Comparison of ENCODE assay signal across 21 cellular contexts in genomic region chr2:24285484-24286152, GRCh38.
DNase-seq lines count a peak whose midpoint lies in the region; FAIRE-seq lines count a peak whose summit lies in the region.
"Had no signal": no experiment of that assay in that cellular context is flagged by ENCODE, and none has a peak within 500 bp of the region (broad histone marks: within the 10 kb centered on the region; RNA-seq: fewer than 3 reads in every experiment).

No MANE protein-coding gene starts in this region.

- peak; percentile 27 for FAIRE-seq in A204.1 (lab: Jason Lieb, UNC)
- FAIRE-seq: GM18507, K562 had no signal

- DNase-seq in Ammon's horn (ENCODE audit: low spot score) = peak; percentile 38
- DNase-seq in dermis microvascular lymphatic vessel endothelial cell (ENCODE audit: low read depth in 2 of 2) = peak; percentile 27 to 56
- peak; percentile 22 for DNase-seq in pons (ENCODE audit: low spot score)
- DNase-seq in iPS-NIHi7 (ENCODE audit: extremely low spot score) = no peak
- DNase-seq in HK-2 (ENCODE audit: unreplicated experiment) = no peak
- DNase-seq in SW 1271 (lab: John Stamatoyannopoulos, UW) = no peak
- DNase-seq: BE2C; CD8-positive, alpha-beta memory T cell; DMS153; MV-4-11; NCI-H1105; NCI-H1436 treated with DMSO at 0.1 percent for 48 hours; NCI-H187 treated with DMSO at 0.1 percent for 48 hours; NCI-H2107; NCI-H2227 treated with DMSO at 0.1 percent for 48 hours; NCI-H526 treated with DMSO at 0.1 percent for 48 hours; Right ventricle myocardium superior; RPMI8226 had no signal

Comparison
In these comparisons a context has a peak if more than half of its experiments do, and no peak if none do; other contexts are left out.
1. DNase-seq: peak in Ammon's horn (single experiment), dermis microvascular lymphatic vessel endothelial cell (2 of 2) and pons (single experiment); none in iPS-NIHi7 (single experiment), HK-2 (single experiment) and SW 1271 (0 of 2).